8 cellular contexts compared by ENCODE assay signal in genomic region chr12:64221656-64222010, GRCh38. TPM values are rescaled to one million over a fixed set of nuclear protein-coding genes. Genes with fewer than 3 reads are reported as not detected.
DNase-seq lines count a peak whose midpoint lies in the region; ATAC-seq and TF ChIP-seq lines count a peak whose summit lies in the region.

No MANE protein-coding gene starts in this region.

- no peaks in the 10 kb centered on the region for H3K36me3 ChIP-seq in CD8-positive, alpha-beta T cell (ENCODE audit: insufficient read depth, low read length)
- no peaks in the 10 kb centered on the region for H3K36me3 ChIP-seq in fibroblast of lung (ENCODE audit: control insufficient read depth, insufficient read depth, low read length)

- H3K27ac ChIP-seq in CD8-positive, alpha-beta T cell (ENCODE audit: low read depth, low read length), result peak overlapping the region; percentile 95
- peak overlapping the region; percentile 98 for H3K27ac ChIP-seq in fibroblast of lung (ENCODE audit: insufficient read depth, low read length)

- H3K4me3 ChIP-seq in CD8-positive, alpha-beta T cell (ENCODE audit: low read depth, low read length), result peak overlapping the region; percentile 67
- peak overlapping the region; percentile 77 to 93 (median 83) for H3K4me3 ChIP-seq in fibroblast of lung (replicated peaks in 1 of 4; ENCODE audit: control extremely low read depth in 1 of 4, insufficient read depth in 1 of 4, low read depth in 3 of 4, low read length in 4 of 4)

- no peaks in the 10 kb centered on the region for H3K79me2 ChIP-seq in fibroblast of lung (ENCODE audit: control insufficient read depth, insufficient read depth, low read length)

- no peaks in the 10 kb centered on the region for H3K27me3 ChIP-seq in CD8-positive, alpha-beta T cell (ENCODE audit: insufficient read depth, low read length)
- no peaks in the 10 kb centered on the region for H3K27me3 ChIP-seq in fibroblast of lung (ENCODE audit: control insufficient read depth, insufficient read depth, low read length)

- POLR2A ChIA-PET in CD8-positive, alpha-beta T cell (lab: Charles Lee), result interaction anchor here (0.8 to 1.2 kb wide), 3 partner anchors 10 to 553 kb away, joined by 3 to 4 read pairs (median 3); partner anchors contain the start of gene DPY19L2

- H3K9me3 Mint-ChIP-seq in CD8-positive, alpha-beta T cell, result no peaks in the 10 kb centered on the region
- H3K9me3 Mint-ChIP-seq in naive B cell, result no peaks in the 10 kb centered on the region

- H3K27me3 Mint-ChIP-seq in CD8-positive, alpha-beta T cell (ENCODE audit: low read depth), result peaks cover 8% of the 10 kb centered on the region
- peaks cover 0 to 16% (median 0%) of the 10 kb centered on the region in 3 donors for H3K27me3 Mint-ChIP-seq in naive B cell

- H3K4me1 ChIP-seq in CD8-positive, alpha-beta T cell (ENCODE audit: insufficient read depth, low read length), result peaks cover 12% of the 10 kb centered on the region
- H3K4me1 ChIP-seq in fibroblast of lung (ENCODE audit: control insufficient read depth, extremely low read depth, insufficient read depth, low read length), result no peaks in the 10 kb centered on the region

- H3K4me2 ChIP-seq in fibroblast of lung (ENCODE audit: extremely low read depth, insufficient read depth, low read length), result peak overlapping the region; percentile 98

- CTCF ChIA-PET in CD8-positive, alpha-beta T cell (lab: Charles Lee), result interaction anchor here (1.0 kb wide), 1 partner anchor 378 kb away, joined by 4 read pairs; no protein-coding TSS in a partner anchor

- peak overlapping the region; percentile 96 for H3K9ac ChIP-seq in fibroblast of lung (ENCODE audit: insufficient read depth, low read length)

- no peaks in the 10 kb centered on the region for H3K9me3 ChIP-seq in CD8-positive, alpha-beta T cell (ENCODE audit: low read length)
- no peaks in the 10 kb centered on the region for H3K9me3 ChIP-seq in fibroblast of lung (ENCODE audit: control insufficient read depth, insufficient read depth, low read depth, low read length)

- no peak for TF ChIP-seq CTCF in CD8-positive, alpha-beta T cell (IDR thresholded peaks at IDR 0.05)
- no peak for TF ChIP-seq CTCF in fibroblast of lung (conservative IDR thresholded peaks at IDR 0.05 in 1 of 2, IDR thresholded peaks at IDR 0.05 in 1 of 2; ENCODE audit: low read depth in 1 of 2, low read length in 2 of 2)

- intact Hi-C loops in CD8-positive, alpha-beta T cell (cut with DNase I, micrococcal nuclease), result loop anchor here (1.0 to 10.0 kb wide), 11 partner anchors 183 to 1757 kb away; partner anchors contain the start of genes MON2 (in 2 of the 2), XPOT (in 2 of the 2), DPY19L2 (in 1 of the 2) and SRGAP1 (in 1 of the 2)

- H3K36me3 Mint-ChIP-seq in CD8-positive, alpha-beta T cell, result peaks cover 5% of the 10 kb centered on the region
- no peaks in the 10 kb centered on the region for H3K36me3 Mint-ChIP-seq in naive B cell

- H2AFZ ChIP-seq in fibroblast of lung (ENCODE audit: low read length), result peak overlapping the region; percentile 89

- peak; percentile 29 for ATAC-seq in CD8-positive, alpha-beta T cell
- ATAC-seq in GM19438 (IDR thresholded peaks at IDR 0.05; ENCODE audit: low read depth, unreplicated experiment) (peak; percentile 39), HG03558 (IDR thresholded peaks at IDR 0.05; ENCODE audit: extremely low read depth, unreplicated experiment) (peak; percentile 16), naive B cell (ENCODE audit: low read depth in 2 of 2) (peak; percentile 14 to 20)
- ATAC-seq in stimulated activated naive CD8-positive, alpha-beta T cell treated with anti-CD3 and anti-CD28 coated beads, Interleukin-15, Interleukin-2, amounts not matched to agents 100 U/mL and 50 U/mL, for 24 hours, result peak; percentile 42

- peak overlapping the region; percentile 98 for H3K27ac Mint-ChIP-seq in CD8-positive, alpha-beta T cell
- peak overlapping the region; percentile 97 to 100 (median 99) for H3K27ac Mint-ChIP-seq in naive B cell

- no peaks in the 10 kb centered on the region for H4K20me1 ChIP-seq in fibroblast of lung (ENCODE audit: control insufficient read depth, extremely low read depth, insufficient read depth, low read length)

- DNase-seq in CD8-positive, alpha-beta T cell, result peak in 4 of 7 experiments; percentile 38 to 62 (median 54)
- DNase-seq in NCI-H82 (lab: John Stamatoyannopoulos, UW) (peak; percentile 95), activated T-cell treated with anti-CD3 and anti-CD28 coated beads for 48 hours (ENCODE audit: low read depth) (peak; percentile 30), fibroblast of lung (ENCODE audit: low read depth in 2 of 2) (peak; percentile 74 to 87), naive B cell (no peak)
- DNase-seq in stimulated activated naive CD8-positive, alpha-beta T cell treated with anti-CD3 and anti-CD28 coated beads, Interleukin-15, Interleukin-2, amounts not matched to agents 100 U/mL and 50 U/mL, for 24 hours, result peak; percentile 70

- H3K4me3 Mint-ChIP-seq in CD8-positive, alpha-beta T cell, result peak overlapping the region; percentile 93
- H3K4me3 Mint-ChIP-seq in naive B cell, result peak overlapping the region; percentile 89 to 100 (median 96)

- H3K4me1 Mint-ChIP-seq in CD8-positive, alpha-beta T cell (ENCODE audit: low read depth), result peaks cover 39% of the 10 kb centered on the region
- H3K4me1 Mint-ChIP-seq in naive B cell, result peaks cover 25 to 29% (median 27%) of the 10 kb centered on the region in 3 donors

RNA-seq across cellular contexts. Expression of gene KICS2, which starts 0.5 kb away (rescaled TPM):
- 10 to 100 TPM; 13.9 to 15.5 TPM for total RNA-seq in CD8-positive, alpha-beta T cell
- 8.5 and 9.7 TPM in 2 replicates for total RNA-seq in fibroblast of lung
- polyA plus RNA-seq in fibroblast of lung, result 3.2 and 4.2 TPM in 2 replicates
- polyA plus RNA-seq in fibroblast of lung (2012), result 2.2 and 3.0 TPM in 2 replicates
- 3.9 and 5.2 TPM in 2 replicates for polyA minus RNA-seq in fibroblast of lung (ENCODE audit: low replicate concordance)
- polyA plus RNA-seq in naive B cell (ENCODE audit: low read depth in 6 of 6), result 10 to 100 TPM; 15.0 to 22.9 (median 17.8) TPM
